ENCODE assay signal across 8 cellular contexts in genomic region chr20:5528719-5529256, GRCh38.
A peak's percentile ranks its signal among the peaks of the same experiment; 100 is the strongest.
DNase-seq lines count a peak whose midpoint lies in the region; ATAC-seq and TF ChIP-seq lines count a peak whose summit lies in the region.

No MANE protein-coding gene starts in this region.

- DNase-seq in AG04449 (ENCODE audit: low read depth, low spot score) (peak; percentile 36), NCI-H2227 treated with DMSO at 0.1 percent for 48 hours (lab: John Stamatoyannopoulos, UW) (peak; percentile 91), cardiac fibroblast (ENCODE audit: low read depth in 2 of 2) (peak; percentile 93 to 94), kidney epithelial cell (ENCODE audit: low read depth) (peak; percentile 57)
- DNase-seq in stimulated activated CD4-positive, alpha-beta T cell treated with anti-CD3 and anti-CD28 coated beads, Interleukin-2, amount 100 ng/mL, for 48 hours, result peak; percentile 61 to 62

- POLR2A ChIA-PET in AG04449 (lab: Yijun Ruan, JAX), result no interaction called here

- H3K36me3 ChIP-seq in kidney epithelial cell (ENCODE audit: control insufficient read depth, insufficient read depth, low read length), result no peaks in the 10 kb centered on the region

- ATAC-seq in GM18520 (IDR thresholded peaks at IDR 0.05; ENCODE audit: unreplicated experiment) (peak; percentile 70), HG03196 (IDR thresholded peaks at IDR 0.05; ENCODE audit: unreplicated experiment) (peak; percentile 69)

- CTCF ChIA-PET in AG04449 (lab: Yijun Ruan, JAX), result interaction anchor here (0.6 to 9.5 kb wide), 43 partner anchors 9 to 612 kb away, joined by 3 to 229 read pairs (median 5); partner anchors contain the start of gene SHLD1

- H3K27me3 ChIP-seq in kidney epithelial cell (ENCODE audit: control insufficient read depth, insufficient read depth, low read length), result no peaks in the 10 kb centered on the region

- H3K4me3 ChIP-seq in AG04449 (ENCODE audit: low read depth, low read length) (no peak overlapping the region), WI38 (ENCODE audit: low read depth, low read length) (no peak overlapping the region), cardiac fibroblast (replicated peaks in 1 of 2; ENCODE audit: low read depth in 2 of 2, low read length in 2 of 2) (no peak overlapping the region), kidney epithelial cell (ENCODE audit: low read depth, low read length) (no peak overlapping the region)

- peak; percentile 77 for TF ChIP-seq CTCF in AG04449 (IDR thresholded peaks at IDR 0.05; ENCODE audit: insufficient read depth, low read length, missing control alignments)
- TF ChIP-seq CTCF in WI38 (IDR thresholded peaks at IDR 0.05; ENCODE audit: low read depth, low read length), result peak; percentile 65
- TF ChIP-seq CTCF in cardiac fibroblast (IDR thresholded peaks at IDR 0.05; ENCODE audit: low read depth, low read length), result peak; percentile 81
- peak; percentile 75 for TF ChIP-seq CTCF in kidney epithelial cell (IDR thresholded peaks at IDR 0.05; ENCODE audit: insufficient read depth, low read length, poor library complexity, severe bottlenecking)

Comparison
In these comparisons a context has a peak if more than half of its experiments do, and no peak if none do; other contexts are left out.
1. DNase-seq: peak in every context shown above with its lines; median percentile 94 in cardiac fibroblast; 91 in NCI-H2227 treated with DMSO at 0.1 percent for 48 hours; 62 in stimulated activated CD4-positive, alpha-beta T cell treated with anti-CD3 and anti-CD28 coated beads, Interleukin-2, amount 100 ng/mL, for 48 hours; 57 in kidney epithelial cell; 36 in AG04449.